9 cellular contexts compared by ENCODE assay signal in genomic region chr16:3431779-3432219, GRCh38. TPM values are rescaled to one million over a fixed set of nuclear protein-coding genes. Genes with fewer than 3 reads are reported as not detected.
A peak's percentile ranks its signal among the peaks of the same experiment; 100 is the strongest.
DNase-seq lines count a peak whose midpoint lies in the region; ATAC-seq and TF ChIP-seq lines count a peak whose summit lies in the region.
"Had no signal": no experiment of that assay in that cellular context is flagged by ENCODE, and none has a peak within 500 bp of the region (broad histone marks: within the 10 kb centered on the region; RNA-seq: fewer than 3 reads in every experiment).

No MANE protein-coding gene starts in this region.

- intact Hi-C loops in activated T-helper 1 cell treated with anti-CD3 and anti-CD28 coated beads, Interleukin-12 subunit alpha, Interleukin-12 subunit beta, Interleukin-2, Interleukin-4 antibody, amounts not matched to agents 30 ng/mL and 10 ng/mL and 1 ng/mL, durations not matched to agents 14 hours and 24 hours and 36 hours (cut with micrococcal nuclease), result no loop called here
- intact Hi-C loops in left lung (cut with DNase I), result no loop called here

- DNase-seq in activated T-helper 1 cell treated with Interleukin-2 at 50 U/mL for 16 hours (ENCODE audit: low read depth) (peak; percentile 23), left lung (peak; percentile 62 to 82), neural progenitor cell (ENCODE audit: low spot score) (no peak), OCI-M1 (lab: John Stamatoyannopoulos, UW) (no peak), NCI-H1694 treated with DMSO at 0.1 percent for 48 hours (lab: John Stamatoyannopoulos, UW) (no peak)
- DNase-seq in activated T-helper 1 cell treated with anti-CD3 and anti-CD28 coated beads, Interleukin-12 subunit alpha, Interleukin-12 subunit beta, Interleukin-2, Interleukin-4 antibody, amounts not matched to agents 30 ng/mL and 10 ng/mL and 1 ng/mL, durations not matched to agents 14 hours and 24 hours and 36 hours (ENCODE audit: low spot score), result no peak
- DNase-seq in stimulated activated effector memory CD8-positive, alpha-beta T cell treated with anti-CD3 and anti-CD28 coated beads, Interleukin-12 subunit alpha, Interleukin-12 subunit beta, amount 100 ng/mL, for 72 hours (ENCODE audit: low spot score in 2 of 2), result peak; percentile 19 to 65

- peaks cover 30% of the 10 kb centered on the region for H3K9me3 Mint-ChIP-seq in activated T-helper 1 cell treated with anti-CD3 and anti-CD28 coated beads, Interleukin-12 subunit alpha, Interleukin-12 subunit beta, Interleukin-2, Interleukin-4 antibody, amounts not matched to agents 30 ng/mL and 10 ng/mL and 1 ng/mL, durations not matched to agents 14 hours and 24 hours and 36 hours
- H3K9me3 Mint-ChIP-seq in activated naive CD4-positive, alpha-beta T cell treated with anti-CD3 and anti-CD28 coated beads, Interleukin-2, amount 50 U/mL, for 24 hours, result no peaks in the 10 kb centered on the region
- H3K9me3 Mint-ChIP-seq in stimulated activated effector memory CD8-positive, alpha-beta T cell treated with anti-CD3 and anti-CD28 coated beads, Interleukin-12 subunit alpha, Interleukin-12 subunit beta, amount 100 ng/mL, for 72 hours, result peaks cover 4% of the 10 kb centered on the region
- no peaks in the 10 kb centered on the region for H3K9me3 Mint-ChIP-seq in neural progenitor cell

- H3K4me3 Mint-ChIP-seq in activated T-helper 1 cell treated with anti-CD3 and anti-CD28 coated beads, Interleukin-12 subunit alpha, Interleukin-12 subunit beta, Interleukin-2, Interleukin-4 antibody, amounts not matched to agents 30 ng/mL and 10 ng/mL and 1 ng/mL, durations not matched to agents 14 hours and 24 hours and 36 hours, result no peak overlapping the region
- peak overlapping the region; percentile 73 for H3K4me3 Mint-ChIP-seq in activated naive CD4-positive, alpha-beta T cell treated with anti-CD3 and anti-CD28 coated beads, Interleukin-2, amount 50 U/mL, for 24 hours
- peak overlapping the region; percentile 64 for H3K4me3 Mint-ChIP-seq in stimulated activated effector memory CD8-positive, alpha-beta T cell treated with anti-CD3 and anti-CD28 coated beads, Interleukin-12 subunit alpha, Interleukin-12 subunit beta, amount 100 ng/mL, for 72 hours
- no peak overlapping the region for H3K4me3 Mint-ChIP-seq in neural progenitor cell

- H3K4me3 ChIP-seq in left lung, result no peak overlapping the region
- no peak overlapping the region for H3K4me3 ChIP-seq in neural progenitor cell
- H3K4me3 ChIP-seq: A549 had no signal

- H3K9me3 ChIP-seq in left lung (peaks cover 0 to 7% of the 10 kb centered on the region in 2 donors), neural progenitor cell (ENCODE audit: low read depth) (no peaks in the 10 kb centered on the region)

- TF ChIP-seq CTCF in left lung (IDR thresholded peaks at IDR 0.05) (no peak), neural progenitor cell (IDR thresholded peaks at IDR 0.05) (no peak)

- H3K36me3 ChIP-seq in left lung (peaks cover 0 to 24% of the 10 kb centered on the region in 2 donors), neural progenitor cell (no peaks in the 10 kb centered on the region)

- peaks cover 2% of the 10 kb centered on the region for H3K27me3 Mint-ChIP-seq in activated T-helper 1 cell treated with anti-CD3 and anti-CD28 coated beads, Interleukin-12 subunit alpha, Interleukin-12 subunit beta, Interleukin-2, Interleukin-4 antibody, amounts not matched to agents 30 ng/mL and 10 ng/mL and 1 ng/mL, durations not matched to agents 14 hours and 24 hours and 36 hours (ENCODE audit: insufficient read depth)
- H3K27me3 Mint-ChIP-seq in activated naive CD4-positive, alpha-beta T cell treated with anti-CD3 and anti-CD28 coated beads, Interleukin-2, amount 50 U/mL, for 24 hours, result no peaks in the 10 kb centered on the region
- H3K27me3 Mint-ChIP-seq in neural progenitor cell (ENCODE audit: insufficient read depth, low read depth), result peaks cover 5% of the 10 kb centered on the region

- no peaks in the 10 kb centered on the region for H4K20me1 ChIP-seq in neural progenitor cell (ENCODE audit: low read depth)

- H3K4me1 ChIP-seq in left lung (no peaks in the 10 kb centered on the region), neural progenitor cell (no peaks in the 10 kb centered on the region)
- H3K4me1 ChIP-seq: A549 had no signal

- H3F3A ChIP-seq in neural progenitor cell (ENCODE audit: low read depth), result no peaks in the 10 kb centered on the region

- H3K27me3 ChIP-seq in left lung (peaks cover 6 to 12% of the 10 kb centered on the region in 2 donors), neural progenitor cell (no peaks in the 10 kb centered on the region)

- ATAC-seq in left lung, result peak; percentile 44
- ATAC-seq in stimulated activated effector memory CD8-positive, alpha-beta T cell treated with anti-CD3 and anti-CD28 coated beads, Interleukin-12 subunit alpha, Interleukin-12 subunit beta, amount 100 ng/mL, for 72 hours, result peak; percentile 88
- ATAC-seq: A549 had no signal

- H3K79me2 ChIP-seq in neural progenitor cell (ENCODE audit: low read depth), result no peaks in the 10 kb centered on the region

- peaks cover 13% of the 10 kb centered on the region for H3K4me1 Mint-ChIP-seq in activated T-helper 1 cell treated with anti-CD3 and anti-CD28 coated beads, Interleukin-12 subunit alpha, Interleukin-12 subunit beta, Interleukin-2, Interleukin-4 antibody, amounts not matched to agents 30 ng/mL and 10 ng/mL and 1 ng/mL, durations not matched to agents 14 hours and 24 hours and 36 hours (ENCODE audit: low read depth)
- H3K4me1 Mint-ChIP-seq in activated naive CD4-positive, alpha-beta T cell treated with anti-CD3 and anti-CD28 coated beads, Interleukin-2, amount 50 U/mL, for 24 hours, result peaks cover 11% of the 10 kb centered on the region
- H3K4me1 Mint-ChIP-seq in stimulated activated effector memory CD8-positive, alpha-beta T cell treated with anti-CD3 and anti-CD28 coated beads, Interleukin-12 subunit alpha, Interleukin-12 subunit beta, amount 100 ng/mL, for 72 hours, result peaks cover 14% of the 10 kb centered on the region
- H3K4me1 Mint-ChIP-seq in neural progenitor cell, result no peaks in the 10 kb centered on the region

- no peak overlapping the region for H3K27ac ChIP-seq in left lung
- no peak overlapping the region for H3K27ac ChIP-seq in neural progenitor cell
- H3K27ac ChIP-seq: A549 had no signal

- H3K4me2 ChIP-seq in neural progenitor cell, result no peak overlapping the region
- H3K4me2 ChIP-seq: A549 had no signal

- no peak overlapping the region for H2AFZ ChIP-seq in neural progenitor cell (replicated peaks)

- H3K27ac Mint-ChIP-seq in activated T-helper 1 cell treated with anti-CD3 and anti-CD28 coated beads, Interleukin-12 subunit alpha, Interleukin-12 subunit beta, Interleukin-2, Interleukin-4 antibody, amounts not matched to agents 30 ng/mL and 10 ng/mL and 1 ng/mL, durations not matched to agents 14 hours and 24 hours and 36 hours, result no peak overlapping the region
- peak overlapping the region; percentile 81 for H3K27ac Mint-ChIP-seq in activated naive CD4-positive, alpha-beta T cell treated with anti-CD3 and anti-CD28 coated beads, Interleukin-2, amount 50 U/mL, for 24 hours
- H3K27ac Mint-ChIP-seq in stimulated activated effector memory CD8-positive, alpha-beta T cell treated with anti-CD3 and anti-CD28 coated beads, Interleukin-12 subunit alpha, Interleukin-12 subunit beta, amount 100 ng/mL, for 72 hours, result peak overlapping the region; percentile 70
- H3K27ac Mint-ChIP-seq in neural progenitor cell, result no peak overlapping the region

- no peak overlapping the region for H3K9ac ChIP-seq in neural progenitor cell

- H3K36me3 Mint-ChIP-seq in activated T-helper 1 cell treated with anti-CD3 and anti-CD28 coated beads, Interleukin-12 subunit alpha, Interleukin-12 subunit beta, Interleukin-2, Interleukin-4 antibody, amounts not matched to agents 30 ng/mL and 10 ng/mL and 1 ng/mL, durations not matched to agents 14 hours and 24 hours and 36 hours (ENCODE audit: low read depth), result peaks cover 30% of the 10 kb centered on the region
- H3K36me3 Mint-ChIP-seq in activated naive CD4-positive, alpha-beta T cell treated with anti-CD3 and anti-CD28 coated beads, Interleukin-2, amount 50 U/mL, for 24 hours, result peaks cover 8% of the 10 kb centered on the region
- peaks cover 15% of the 10 kb centered on the region for H3K36me3 Mint-ChIP-seq in stimulated activated effector memory CD8-positive, alpha-beta T cell treated with anti-CD3 and anti-CD28 coated beads, Interleukin-12 subunit alpha, Interleukin-12 subunit beta, amount 100 ng/mL, for 72 hours
- H3K36me3 Mint-ChIP-seq in neural progenitor cell, result no peaks in the 10 kb centered on the region

RNA-seq across cellular contexts. Expression of gene ZNF597, which starts 11.5 kb away (rescaled TPM):
- 2.6 TPM in 2 replicates for total RNA-seq in activated T-helper 1 cell treated with anti-CD3 and anti-CD28 coated beads, Interleukin-12 subunit alpha, Interleukin-12 subunit beta, Interleukin-2, Interleukin-4 antibody, amounts not matched to agents 30 ng/mL and 10 ng/mL and 1 ng/mL, durations not matched to agents 14 hours and 24 hours and 36 hours
- total RNA-seq in left lung, result 1 to 10 TPM; 3.2 to 4.1 TPM
- total RNA-seq in neural progenitor cell (ENCODE audit: low replicate concordance), result 1.4 and 2.2 TPM in 2 replicates

RNA-seq across cellular contexts. Expression of gene NAA60, which starts 11.7 kb away (rescaled TPM):
- 35.4 and 38.3 TPM in 2 replicates for total RNA-seq in activated T-helper 1 cell treated with anti-CD3 and anti-CD28 coated beads, Interleukin-12 subunit alpha, Interleukin-12 subunit beta, Interleukin-2, Interleukin-4 antibody, amounts not matched to agents 30 ng/mL and 10 ng/mL and 1 ng/mL, durations not matched to agents 14 hours and 24 hours and 36 hours
- total RNA-seq in left lung (10 to 100 TPM; 47.8 to 49.4 TPM), neural progenitor cell (ENCODE audit: low replicate concordance) (14.8 and 21.3 TPM in 2 replicates)

RNA-seq across cellular contexts. Expression of gene ZNF174, which starts 30.8 kb away (rescaled TPM):
- 9.9 and 10.6 TPM in 2 replicates for total RNA-seq in activated T-helper 1 cell treated with anti-CD3 and anti-CD28 coated beads, Interleukin-12 subunit alpha, Interleukin-12 subunit beta, Interleukin-2, Interleukin-4 antibody, amounts not matched to agents 30 ng/mL and 10 ng/mL and 1 ng/mL, durations not matched to agents 14 hours and 24 hours and 36 hours
- total RNA-seq in left lung (1 to 10 TPM; 8.1 to 9.2 TPM), neural progenitor cell (ENCODE audit: low replicate concordance) (9.9 and 17.8 TPM in 2 replicates)

RNA-seq across cellular contexts. Expression of gene ZSCAN32, which starts 31.0 kb away (rescaled TPM):
- 14.3 and 19.4 TPM in 2 replicates for total RNA-seq in activated T-helper 1 cell treated with anti-CD3 and anti-CD28 coated beads, Interleukin-12 subunit alpha, Interleukin-12 subunit beta, Interleukin-2, Interleukin-4 antibody, amounts not matched to agents 30 ng/mL and 10 ng/mL and 1 ng/mL, durations not matched to agents 14 hours and 24 hours and 36 hours
- total RNA-seq in left lung (10 to 100 TPM in 1 of 2 donors, 1 to 10 TPM in 1; 9.4 to 12.0 TPM), neural progenitor cell (ENCODE audit: low replicate concordance) (15.8 and 19.3 TPM in 2 replicates)

Comparison
In these comparisons a context has a peak if more than half of its experiments do, and no peak if none do; other contexts are left out.
1. DNase-seq: peak in activated T-helper 1 cell treated with Interleukin-2 at 50 U/mL for 16 hours (single experiment), left lung (2 of 2) and stimulated activated effector memory CD8-positive, alpha-beta T cell treated with anti-CD3 and anti-CD28 coated beads, Interleukin-12 subunit alpha, Interleukin-12 subunit beta, amount 100 ng/mL, for 72 hours (2 of 2); none in activated T-helper 1 cell treated with anti-CD3 and anti-CD28 coated beads, Interleukin-12 subunit alpha, Interleukin-12 subunit beta, Interleukin-2, Interleukin-4 antibody, amounts not matched to agents 30 ng/mL and 10 ng/mL and 1 ng/mL, durations not matched to agents 14 hours and 24 hours and 36 hours (single experiment), neural progenitor cell (single experiment), OCI-M1 (single experiment) and NCI-H1694 treated with DMSO at 0.1 percent for 48 hours (single experiment).
2. H3K27ac Mint-ChIP-seq: peak in activated naive CD4-positive, alpha-beta T cell treated with anti-CD3 and anti-CD28 coated beads, Interleukin-2, amount 50 U/mL, for 24 hours (single experiment) and stimulated activated effector memory CD8-positive, alpha-beta T cell treated with anti-CD3 and anti-CD28 coated beads, Interleukin-12 subunit alpha, Interleukin-12 subunit beta, amount 100 ng/mL, for 72 hours (single experiment); none in activated T-helper 1 cell treated with anti-CD3 and anti-CD28 coated beads, Interleukin-12 subunit alpha, Interleukin-12 subunit beta, Interleukin-2, Interleukin-4 antibody, amounts not matched to agents 30 ng/mL and 10 ng/mL and 1 ng/mL, durations not matched to agents 14 hours and 24 hours and 36 hours (single experiment) and neural progenitor cell (single experiment).
3. H3K4me3 Mint-ChIP-seq: peak in activated naive CD4-positive, alpha-beta T cell treated with anti-CD3 and anti-CD28 coated beads, Interleukin-2, amount 50 U/mL, for 24 hours (single experiment) and stimulated activated effector memory CD8-positive, alpha-beta T cell treated with anti-CD3 and anti-CD28 coated beads, Interleukin-12 subunit alpha, Interleukin-12 subunit beta, amount 100 ng/mL, for 72 hours (single experiment); none in activated T-helper 1 cell treated with anti-CD3 and anti-CD28 coated beads, Interleukin-12 subunit alpha, Interleukin-12 subunit beta, Interleukin-2, Interleukin-4 antibody, amounts not matched to agents 30 ng/mL and 10 ng/mL and 1 ng/mL, durations not matched to agents 14 hours and 24 hours and 36 hours (single experiment) and neural progenitor cell (single experiment).